In the genomic region with DNA sequence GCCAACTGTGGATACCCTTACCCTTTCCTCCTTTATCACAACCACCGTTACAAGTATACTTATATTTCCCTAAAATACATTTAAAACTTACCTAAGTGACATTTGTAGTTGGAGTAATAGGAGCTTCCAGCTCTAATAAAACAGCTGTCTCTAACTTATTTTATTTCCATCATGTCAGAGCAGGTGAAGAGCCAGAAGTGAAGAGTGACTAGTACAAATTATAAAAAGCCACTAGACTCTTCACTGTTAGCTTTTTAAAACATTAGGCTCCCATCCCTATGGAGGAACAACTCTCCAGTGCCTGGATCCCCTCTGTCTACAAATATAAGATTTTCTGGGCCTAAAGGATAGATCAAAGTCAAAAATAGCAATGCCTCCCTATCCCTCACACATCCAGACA, we compare ENCODE assay signal across 9 cellular contexts.
"Had no signal": no experiment of that assay in that cellular context is flagged by ENCODE, and none has a peak within 500 bp of the region (broad histone marks: within the 10 kb centered on the region; RNA-seq: fewer than 3 reads in every experiment).

No MANE protein-coding gene starts in this region.

- H3K27ac ChIP-seq: GM23248, HL-60 had no signal

- H3K27me3 Mint-ChIP-seq: IgD-negative memory B cell had no signal

- H3K27ac Mint-ChIP-seq: HFFc6, IgD-negative memory B cell had no signal

- H3K4me3 Mint-ChIP-seq: HFFc6, IgD-negative memory B cell had no signal

- H3K9me3 ChIP-seq: HAP-1 had no signal

- DNase-seq: GM23248, GOT3, H7, HFFc6 had no signal

- H3K9me3 Mint-ChIP-seq: HFFc6 had no signal

- ATAC-seq: HCT116, HepG2 had no signal

- H3K36me3 Mint-ChIP-seq: IgD-negative memory B cell had no signal

- H3K36me3 ChIP-seq: HAP-1 had no signal

- H3K4me3 ChIP-seq: GM23248, HAP-1 had no signal
